In the genomic region with DNA sequence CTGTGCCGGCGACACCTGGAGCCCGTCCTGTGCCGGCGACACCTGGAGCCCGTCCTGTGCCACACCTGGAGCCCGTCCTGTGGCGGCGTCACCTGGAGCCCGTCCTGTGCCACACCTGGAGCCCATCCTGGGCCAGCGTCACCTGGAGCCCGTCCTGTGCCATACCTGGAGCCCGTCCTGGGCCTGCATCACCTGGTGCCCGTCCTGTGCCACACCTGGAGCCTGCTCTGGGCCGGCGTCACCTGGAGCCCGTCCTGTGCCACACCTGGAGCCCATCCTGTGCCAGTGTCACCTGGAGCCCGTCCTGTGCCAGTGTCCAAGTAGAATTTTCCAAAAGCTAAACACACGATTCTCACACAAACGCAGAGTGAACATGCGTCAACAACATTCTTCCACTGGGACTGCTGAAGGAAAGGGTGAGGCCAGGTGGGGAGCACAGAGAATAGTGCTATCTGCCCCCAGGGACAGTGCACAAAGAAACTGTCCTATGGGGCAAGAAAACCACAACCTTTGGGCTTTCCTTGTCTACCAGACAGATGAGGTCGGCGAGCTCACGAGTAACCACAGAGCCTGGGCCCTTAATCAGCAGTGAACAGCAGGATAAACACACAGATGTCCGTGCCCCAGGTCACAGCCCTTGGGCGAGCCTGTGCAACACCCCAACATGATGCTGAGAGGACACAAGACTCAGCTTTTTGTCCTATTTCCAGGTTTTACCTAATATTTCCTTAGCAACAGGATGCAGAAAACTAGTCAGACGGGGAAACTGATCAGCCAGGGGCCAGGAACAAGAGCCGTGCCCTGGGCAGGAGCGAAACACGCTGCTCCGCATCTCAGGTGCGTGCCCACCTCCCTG, we compare ENCODE assay signal across 1 cellular context.
TF ChIP-seq lines count a peak whose summit lies in the region.

No MANE protein-coding gene starts in this region.

TF ChIP-seq in HepG2, 621 proteins besides CTCF, POLR2A, EP300 and RAD21:
- TF ChIP-seq ATRX (CRISPR knock-in tag; IDR thresholded peaks at IDR 0.05; ENCODE audit: borderline replicate concordance) = no peak
- peak; percentile 10 for TF ChIP-seq AGO2 (optimal IDR thresholded peaks at IDR 0.05; ENCODE audit: low read depth, low read length)
